In the genomic region with DNA sequence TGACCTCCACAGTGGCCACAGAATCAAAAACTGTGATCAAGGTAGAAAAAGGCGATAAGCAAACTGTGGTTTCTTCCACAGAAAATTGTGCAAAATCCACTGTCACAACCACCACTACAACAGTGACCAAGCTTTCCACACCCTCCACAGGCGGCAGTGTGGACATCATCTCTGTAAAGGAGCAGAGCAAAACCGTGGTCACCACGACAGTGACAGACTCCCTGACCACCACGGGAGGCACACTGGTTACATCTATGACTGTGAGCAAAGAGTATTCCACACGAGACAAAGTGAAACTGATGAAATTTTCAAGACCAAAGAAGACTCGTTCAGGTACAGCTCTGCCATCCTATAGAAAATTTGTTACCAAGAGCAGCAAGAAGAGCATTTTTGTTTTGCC, we compare ENCODE assay signal across 29 cellular contexts.
DNase-seq lines count a peak whose midpoint lies in the region; ATAC-seq and FAIRE-seq lines count a peak whose summit lies in the region.
"Had no signal": no experiment of that assay in that cellular context is flagged by ENCODE, and none has a peak within 500 bp of the region (broad histone marks: within the 10 kb centered on the region; RNA-seq: fewer than 3 reads in every experiment).

No MANE protein-coding gene starts in this region.

- H3K4me2 ChIP-seq in mesenchymal stem cell (ENCODE audit: low read length, poor library complexity, severe bottlenecking) = no peak overlapping the region
- H3K4me2 ChIP-seq: A549, GM23338 had no signal

- peak; percentile 20 for FAIRE-seq in urothelium cell line (lab: Jason Lieb, UNC)
- FAIRE-seq: endometrium, G401.6 had no signal

- H3K18ac ChIP-seq in mesenchymal stem cell (ENCODE audit: low read depth in 1 of 2, low read length in 2 of 2) = no peak overlapping the region

- no peak overlapping the region for H3K9ac ChIP-seq in mesenchymal stem cell (ENCODE audit: low read length)

- WGBS in mesenchymal stem cell = 98% methylated on average over 7 of the region's 7 CpGs
- 78 to 83% methylated on average over 7 of the region's 7 CpGs for WGBS in aorta, 2 donors

- H3K27me3 Mint-ChIP-seq in activated CD4-positive, alpha-beta memory T cell treated with anti-CD3 and anti-CD28 coated beads for 36 hours = no peaks in the 10 kb centered on the region
- no peaks in the 10 kb centered on the region for H3K27me3 Mint-ChIP-seq in activated CD4-positive, alpha-beta memory T cell treated with anti-CD3 and anti-CD28 coated beads, Interleukin-2, amount 10 ng/mL, durations not matched to agents 7 days and 5 days
- H3K27me3 Mint-ChIP-seq: dendritic cell treated with granulocyte-macrophage colony-stimulating factor and Interleukin-4, amounts not matched to agents 40 ng/mL and 50 ng/mL, for 4 days; naive thymus-derived CD8-positive, alpha-beta T cell had no signal

- peaks cover 17% of the 10 kb centered on the region for H3K79me1 ChIP-seq in mesenchymal stem cell (replicated peaks; ENCODE audit: low read length, poor library complexity, severe bottlenecking)

- no peak overlapping the region for H3K23ac ChIP-seq in mesenchymal stem cell (ENCODE audit: low read length in 2 of 2)

- H3K27ac ChIP-seq in mesenchymal stem cell (ENCODE audit: low read length, poor library complexity, severe bottlenecking) (no peak overlapping the region), aorta (ENCODE audit: low read depth in 1 of 2, low read length in 2 of 2) (no peak overlapping the region)
- H3K27ac ChIP-seq: A549, ascending aorta, gastrocnemius medialis, left lung, sigmoid colon had no signal

- no peak overlapping the region for H2BK5ac ChIP-seq in mesenchymal stem cell (ENCODE audit: low read depth, low read length, poor library complexity, severe bottlenecking)

- H4K91ac ChIP-seq in mesenchymal stem cell (ENCODE audit: low read length) = peak overlapping the region; percentile 80

- no peaks in the 10 kb centered on the region for H3K9me3 Mint-ChIP-seq in activated CD4-positive, alpha-beta memory T cell treated with anti-CD3 and anti-CD28 coated beads for 36 hours
- H3K9me3 Mint-ChIP-seq in activated CD4-positive, alpha-beta memory T cell treated with anti-CD3 and anti-CD28 coated beads, Interleukin-2, amount 10 ng/mL, durations not matched to agents 7 days and 5 days = no peaks in the 10 kb centered on the region
- H3K9me3 Mint-ChIP-seq: dendritic cell treated with granulocyte-macrophage colony-stimulating factor and Interleukin-4, amounts not matched to agents 40 ng/mL and 50 ng/mL, for 4 days; GM23338; naive thymus-derived CD8-positive, alpha-beta T cell had no signal

- H3K36me3 Mint-ChIP-seq in activated CD4-positive, alpha-beta memory T cell treated with anti-CD3 and anti-CD28 coated beads for 36 hours = peaks cover 32% of the 10 kb centered on the region
- H3K36me3 Mint-ChIP-seq in activated CD4-positive, alpha-beta memory T cell treated with anti-CD3 and anti-CD28 coated beads, Interleukin-2, amount 10 ng/mL, durations not matched to agents 7 days and 5 days (ENCODE audit: low read depth) = peaks cover 48% of the 10 kb centered on the region

- no peak overlapping the region for H3K4me3 Mint-ChIP-seq in activated CD4-positive, alpha-beta memory T cell treated with anti-CD3 and anti-CD28 coated beads for 36 hours
- H3K4me3 Mint-ChIP-seq in activated CD4-positive, alpha-beta memory T cell treated with anti-CD3 and anti-CD28 coated beads, Interleukin-2, amount 10 ng/mL, durations not matched to agents 7 days and 5 days = no peak overlapping the region
- H3K4me3 Mint-ChIP-seq: dendritic cell treated with granulocyte-macrophage colony-stimulating factor and Interleukin-4, amounts not matched to agents 40 ng/mL and 50 ng/mL, for 4 days; GM23338; naive thymus-derived CD8-positive, alpha-beta T cell had no signal

- H3K4me3 ChIP-seq in mesenchymal stem cell (ENCODE audit: insufficient read depth in 1 of 2, low read depth in 1 of 2, low read length in 2 of 2) (no peak overlapping the region), aorta (ENCODE audit: low read length in 2 of 2) (no peak overlapping the region)
- H3K4me3 ChIP-seq: A549, ascending aorta, gastrocnemius medialis, GM23338, left lung, sigmoid colon had no signal

- H3K4me1 Mint-ChIP-seq in activated CD4-positive, alpha-beta memory T cell treated with anti-CD3 and anti-CD28 coated beads for 36 hours (ENCODE audit: low read depth) = peaks cover 25% of the 10 kb centered on the region
- H3K4me1 Mint-ChIP-seq in activated CD4-positive, alpha-beta memory T cell treated with anti-CD3 and anti-CD28 coated beads, Interleukin-2, amount 10 ng/mL, durations not matched to agents 7 days and 5 days = peaks cover 24% of the 10 kb centered on the region
- H3K4me1 Mint-ChIP-seq: GM23338 had no signal

- peak overlapping the region; percentile 18 for H3K27ac Mint-ChIP-seq in activated CD4-positive, alpha-beta memory T cell treated with anti-CD3 and anti-CD28 coated beads for 36 hours
- no peak overlapping the region for H3K27ac Mint-ChIP-seq in activated CD4-positive, alpha-beta memory T cell treated with anti-CD3 and anti-CD28 coated beads, Interleukin-2, amount 10 ng/mL, durations not matched to agents 7 days and 5 days
- H3K27ac Mint-ChIP-seq: GM23338 had no signal

- POLR2A ChIA-PET in activated CD4-positive, alpha-beta memory T cell treated with anti-CD3 and anti-CD28 coated beads for 36 hours (lab: Charles Lee) = no interaction called here
- POLR2A ChIA-PET in activated CD4-positive, alpha-beta memory T cell treated with anti-CD3 and anti-CD28 coated beads, Interleukin-2, amount 10 ng/mL, durations not matched to agents 7 days and 5 days (lab: Charles Lee) = interaction anchor here (1.5 kb wide), 1 partner anchor 10 kb away, joined by 3 read pairs; no protein-coding TSS in a partner anchor

- no peak overlapping the region for H2BK12ac ChIP-seq in mesenchymal stem cell (ENCODE audit: low read length in 2 of 2)

- H4K8ac ChIP-seq in mesenchymal stem cell (ENCODE audit: low read length) = peak overlapping the region; percentile 72

- H3K27me3 ChIP-seq in mesenchymal stem cell (ENCODE audit: control insufficient read depth in 1 of 2, insufficient read depth in 1 of 2, low read length in 2 of 2) (no peaks in the 10 kb centered on the region), aorta (ENCODE audit: control insufficient read depth in 1 of 2, insufficient read depth in 2 of 2, low read length in 1 of 2) (no peaks in the 10 kb centered on the region)
- H3K27me3 ChIP-seq: ascending aorta, gastrocnemius medialis, left lung, sigmoid colon had no signal

- no peaks in the 10 kb centered on the region for H3K9me3 ChIP-seq in mesenchymal stem cell (ENCODE audit: control insufficient read depth, low read length)
- H3K9me3 ChIP-seq in aorta (ENCODE audit: control insufficient read depth, low read length) = no peaks in the 10 kb centered on the region
- H3K9me3 ChIP-seq: A549, ascending aorta, gastrocnemius medialis, left lung, sigmoid colon had no signal

- H2BK120ac ChIP-seq in mesenchymal stem cell (ENCODE audit: low read depth, low read length) = no peak overlapping the region

- no peak overlapping the region for H2AFZ ChIP-seq in mesenchymal stem cell (ENCODE audit: low read depth, low read length)
- H2AFZ ChIP-seq: GM23338 had no signal

- no peaks in the 10 kb centered on the region for H3K4me1 ChIP-seq in mesenchymal stem cell (ENCODE audit: control insufficient read depth, insufficient read depth, low read depth, low read length)
- H3K4me1 ChIP-seq in aorta (ENCODE audit: control insufficient read depth in 1 of 2, insufficient read depth in 2 of 2, low read length in 2 of 2) = no peaks in the 10 kb centered on the region
- H3K4me1 ChIP-seq: A549, ascending aorta, gastrocnemius medialis, left lung, sigmoid colon had no signal

- H2AK5ac ChIP-seq in mesenchymal stem cell (ENCODE audit: low read length, severe bottlenecking) = no peak overlapping the region

- no peak overlapping the region for H2BK15ac ChIP-seq in mesenchymal stem cell (ENCODE audit: low read depth, poor library complexity, severe bottlenecking)

- no peak overlapping the region for H3K4ac ChIP-seq in mesenchymal stem cell (ENCODE audit: low read depth in 1 of 2, low read length in 2 of 2)

- H3K36me3 ChIP-seq in mesenchymal stem cell (ENCODE audit: control insufficient read depth in 1 of 2, insufficient read depth in 2 of 2, low read depth in 1 of 2, low read length in 2 of 2) (peaks cover 10 to 71% of the 10 kb centered on the region in 2 experiments), aorta (ENCODE audit: control insufficient read depth in 1 of 2, insufficient read depth in 2 of 2, low read length in 1 of 2) (peaks cover 4% of the 10 kb centered on the region in 2 donors)

- DNase-seq in activated CD4-positive, alpha-beta memory T cell treated with anti-CD3 and anti-CD28 coated beads for 36 hours = peak; percentile 37
- no peak for DNase-seq in activated CD4-positive, alpha-beta memory T cell treated with anti-CD3 and anti-CD28 coated beads, Interleukin-2, amount 10 ng/mL, durations not matched to agents 7 days and 5 days
- peak; percentile 19 for DNase-seq in stimulated activated CD4-positive, alpha-beta T cell treated with anti-CD3 and anti-CD28 coated beads, Interleukin-1b, Interleukin-23, amount 100 ng/mL, for 48 hours
- DNase-seq in stimulated activated CD4-positive, alpha-beta T cell treated with anti-CD3 and anti-CD28 coated beads, Interleukin-12 subunit alpha, Interleukin-12 subunit beta, amount 100 ng/mL, for 4 hours = no peak
- DNase-seq in mesenchymal stem cell = no peak
- no peak for DNase-seq in urothelium cell line (ENCODE audit: low spot score)
- no peak for DNase-seq in aorta
- no peak for DNase-seq in D341Med (ENCODE audit: low spot score)
- DNase-seq: activated CD4-positive, CD25-positive, alpha-beta regulatory T cell; central memory CD4-positive, alpha-beta T cell; DMS53; gastrocnemius medialis; hippocampal formation; Karpas-422; left lung; naive thymus-derived CD8-positive, alpha-beta T cell; NCI-H1048; NCI-H187; NCI-H2171 treated with DMSO at 0.1 percent for 48 hours; NCI-H524 treated with DMSO at 0.1 percent for 48 hours; SHP77; sigmoid colon; SW 1271 had no signal

- ATAC-seq in aorta (ENCODE audit: low FRiP score) = no peak
- ATAC-seq: gastrocnemius medialis; GM23338; left lung; naive thymus-derived CD8-positive, alpha-beta T cell had no signal

- CTCF ChIA-PET in activated CD4-positive, alpha-beta memory T cell treated with anti-CD3 and anti-CD28 coated beads for 36 hours (lab: Charles Lee) = interaction anchor here (1.1 kb wide), 1 partner anchor 20 kb away, joined by 3 read pairs; no protein-coding TSS in a partner anchor
- CTCF ChIA-PET in activated CD4-positive, alpha-beta memory T cell treated with anti-CD3 and anti-CD28 coated beads, Interleukin-2, amount 10 ng/mL, durations not matched to agents 7 days and 5 days (lab: Charles Lee) = no interaction called here

- H3K14ac ChIP-seq in mesenchymal stem cell (ENCODE audit: low read length in 2 of 2) = no peak overlapping the region

- intact Hi-C loops in activated CD4-positive, alpha-beta memory T cell treated with anti-CD3 and anti-CD28 coated beads for 36 hours (cut with micrococcal nuclease) = loop anchor here (5.0 kb wide), 1 partner anchor 85 kb away; a partner anchor contains a TSS
- intact Hi-C loops in aorta (cut with DNase I) = no loop called here

Comparison
In these comparisons a context has a peak if more than half of its experiments do, and no peak if none do; other contexts are left out.
1. DNase-seq: peak in activated CD4-positive, alpha-beta memory T cell treated with anti-CD3 and anti-CD28 coated beads for 36 hours (single experiment) and stimulated activated CD4-positive, alpha-beta T cell treated with anti-CD3 and anti-CD28 coated beads, Interleukin-1b, Interleukin-23, amount 100 ng/mL, for 48 hours (single experiment); none in activated CD4-positive, alpha-beta memory T cell treated with anti-CD3 and anti-CD28 coated beads, Interleukin-2, amount 10 ng/mL, durations not matched to agents 7 days and 5 days (single experiment), stimulated activated CD4-positive, alpha-beta T cell treated with anti-CD3 and anti-CD28 coated beads, Interleukin-12 subunit alpha, Interleukin-12 subunit beta, amount 100 ng/mL, for 4 hours (single experiment), mesenchymal stem cell (single experiment), urothelium cell line (single experiment), aorta (0 of 2) and D341Med (single experiment).